ENCODE assay signal across 11 cellular contexts in genomic region chr3:12982619-12983101, GRCh38.
DNase-seq lines count a peak whose midpoint lies in the region; ATAC-seq and TF ChIP-seq lines count a peak whose summit lies in the region.
"Had no signal": no experiment of that assay in that cellular context is flagged by ENCODE, and none has a peak within 500 bp of the region (broad histone marks: within the 10 kb centered on the region; RNA-seq: fewer than 3 reads in every experiment).

No MANE protein-coding gene starts in this region.

- ATAC-seq in GM19397 (IDR thresholded peaks at IDR 0.05; ENCODE audit: unreplicated experiment), result peak; percentile 67
- peak; percentile 66 for ATAC-seq in HG03097 (IDR thresholded peaks at IDR 0.05; ENCODE audit: low FRiP score, unreplicated experiment)
- peak; percentile 22 for ATAC-seq in activated CD8-positive, alpha-beta T cell treated with anti-CD3 and anti-CD28 coated beads, Interleukin-2, amount 10 ng/mL, durations not matched to agents 7 days and 5 days
- no peak for ATAC-seq in foreskin keratinocyte

- CTCF ChIA-PET in activated CD8-positive, alpha-beta T cell treated with anti-CD3 and anti-CD28 coated beads, Interleukin-2, amount 10 ng/mL, durations not matched to agents 7 days and 5 days (lab: Charles Lee), result interaction anchor here (0.6 to 4.8 kb wide), 11 partner anchors 9 to 249 kb away, joined by 3 to 52 read pairs (median 14); no protein-coding TSS in a partner anchor

- H3K4me1 ChIP-seq in foreskin keratinocyte, result no peaks in the 10 kb centered on the region
- H3K4me1 ChIP-seq in neural progenitor cell, result no peaks in the 10 kb centered on the region

- H3K4me2 ChIP-seq in neural progenitor cell, result no peak overlapping the region

- no peak for TF ChIP-seq CTCF in GM13976 (IDR thresholded peaks at IDR 0.05; ENCODE audit: borderline replicate concordance, control extremely low read depth, extremely low read depth, insufficient read depth, missing control alignments)
- TF ChIP-seq CTCF in foreskin keratinocyte (conservative IDR thresholded peaks at IDR 0.05), result no peak
- TF ChIP-seq CTCF in neural progenitor cell (IDR thresholded peaks at IDR 0.05), result no peak

- no peak overlapping the region for H3K4me3 ChIP-seq in neural progenitor cell

- peaks cover 24% of the 10 kb centered on the region for H3K27me3 ChIP-seq in foreskin keratinocyte
- no peaks in the 10 kb centered on the region for H3K27me3 ChIP-seq in neural progenitor cell

- peaks cover 34% of the 10 kb centered on the region for H3K4me1 Mint-ChIP-seq in activated CD8-positive, alpha-beta T cell treated with anti-CD3 and anti-CD28 coated beads, Interleukin-2, amount 10 ng/mL, durations not matched to agents 7 days and 5 days (ENCODE audit: low read depth)
- H3K4me1 Mint-ChIP-seq in neural progenitor cell, result peaks cover 35% of the 10 kb centered on the region

- peaks cover 27% of the 10 kb centered on the region for H4K20me1 ChIP-seq in neural progenitor cell (ENCODE audit: low read depth)

- H3K4me3 Mint-ChIP-seq in activated CD8-positive, alpha-beta T cell treated with anti-CD3 and anti-CD28 coated beads, Interleukin-2, amount 10 ng/mL, durations not matched to agents 7 days and 5 days, result no peak overlapping the region
- H3K4me3 Mint-ChIP-seq in neural progenitor cell, result no peak overlapping the region
- H3K4me3 Mint-ChIP-seq: dendritic cell treated with granulocyte-macrophage colony-stimulating factor and Interleukin-4, amounts not matched to agents 40 ng/mL and 50 ng/mL, for 4 days; T-helper 2 cell treated with Interferon-gamma antibody and Interleukin-4, amounts not matched to agents 5 μg/mL and 100 μg/mL, for 36 hours had no signal

- in situ Hi-C loops in GM13976 (cut with MboI; ENCODE audit: low sequenced_read_pairs, unreplicated experiment), result no loop called here

- POLR2A ChIA-PET in activated CD8-positive, alpha-beta T cell treated with anti-CD3 and anti-CD28 coated beads, Interleukin-2, amount 10 ng/mL, durations not matched to agents 7 days and 5 days (lab: Charles Lee), result no interaction called here

- no peaks in the 10 kb centered on the region for H3K27me3 Mint-ChIP-seq in activated CD8-positive, alpha-beta T cell treated with anti-CD3 and anti-CD28 coated beads, Interleukin-2, amount 10 ng/mL, durations not matched to agents 7 days and 5 days (ENCODE audit: low read depth)
- H3K27me3 Mint-ChIP-seq in neural progenitor cell (ENCODE audit: insufficient read depth, low read depth), result no peaks in the 10 kb centered on the region
- H3K27me3 Mint-ChIP-seq: dendritic cell treated with granulocyte-macrophage colony-stimulating factor and Interleukin-4, amounts not matched to agents 40 ng/mL and 50 ng/mL, for 4 days had no signal

- no peak overlapping the region for H2AFZ ChIP-seq in neural progenitor cell (replicated peaks)

- H3K36me3 ChIP-seq in neural progenitor cell, result no peaks in the 10 kb centered on the region

- no peaks in the 10 kb centered on the region for H3K9me3 Mint-ChIP-seq in activated CD8-positive, alpha-beta T cell treated with anti-CD3 and anti-CD28 coated beads, Interleukin-2, amount 10 ng/mL, durations not matched to agents 7 days and 5 days (ENCODE audit: insufficient read depth)
- H3K9me3 Mint-ChIP-seq in neural progenitor cell, result no peaks in the 10 kb centered on the region
- H3K9me3 Mint-ChIP-seq: dendritic cell treated with granulocyte-macrophage colony-stimulating factor and Interleukin-4, amounts not matched to agents 40 ng/mL and 50 ng/mL, for 4 days; T-helper 2 cell treated with Interferon-gamma antibody and Interleukin-4, amounts not matched to agents 5 μg/mL and 100 μg/mL, for 36 hours had no signal

- H3K27ac ChIP-seq in foreskin keratinocyte (no peak overlapping the region), neural progenitor cell (no peak overlapping the region)

- no peaks in the 10 kb centered on the region for H3K79me2 ChIP-seq in neural progenitor cell (ENCODE audit: low read depth)

- H3K27ac Mint-ChIP-seq in activated CD8-positive, alpha-beta T cell treated with anti-CD3 and anti-CD28 coated beads, Interleukin-2, amount 10 ng/mL, durations not matched to agents 7 days and 5 days, result peak overlapping the region; percentile 55
- H3K27ac Mint-ChIP-seq in neural progenitor cell, result no peak overlapping the region
- H3K27ac Mint-ChIP-seq: dendritic cell treated with granulocyte-macrophage colony-stimulating factor and Interleukin-4, amounts not matched to agents 40 ng/mL and 50 ng/mL, for 4 days; T-helper 2 cell treated with Interferon-gamma antibody and Interleukin-4, amounts not matched to agents 5 μg/mL and 100 μg/mL, for 36 hours had no signal

- peaks cover 6% of the 10 kb centered on the region for H3K36me3 Mint-ChIP-seq in activated CD8-positive, alpha-beta T cell treated with anti-CD3 and anti-CD28 coated beads, Interleukin-2, amount 10 ng/mL, durations not matched to agents 7 days and 5 days (ENCODE audit: low read depth)
- no peaks in the 10 kb centered on the region for H3K36me3 Mint-ChIP-seq in neural progenitor cell

- H3F3A ChIP-seq in neural progenitor cell (ENCODE audit: low read depth), result peaks cover 4% of the 10 kb centered on the region

- peak; percentile 48 for DNase-seq in GM13976 (ENCODE audit: low spot score)
- DNase-seq in activated CD8-positive, alpha-beta T cell treated with anti-CD3 and anti-CD28 coated beads, Interleukin-2, amount 10 ng/mL, durations not matched to agents 7 days and 5 days, result no peak
- no peak for DNase-seq in foreskin keratinocyte
- no peak for DNase-seq in neural progenitor cell (ENCODE audit: low spot score)
- DNase-seq in stimulated activated CD4-positive, alpha-beta T cell treated with anti-CD3 and anti-CD28 coated beads, Interleukin-1b, Interleukin-23, amount 100 ng/mL, for 48 hours, result no peak
- DNase-seq in NCI-H1417 treated with DMSO at 0.1 percent for 48 hours (lab: John Stamatoyannopoulos, UW), result no peak
- DNase-seq: midbrain had no signal

- H3K9me3 ChIP-seq in neural progenitor cell (ENCODE audit: low read depth), result no peaks in the 10 kb centered on the region

- no peak overlapping the region for H3K9ac ChIP-seq in neural progenitor cell
